ENCODE assay signal across 8 cellular contexts in the genomic region with DNA sequence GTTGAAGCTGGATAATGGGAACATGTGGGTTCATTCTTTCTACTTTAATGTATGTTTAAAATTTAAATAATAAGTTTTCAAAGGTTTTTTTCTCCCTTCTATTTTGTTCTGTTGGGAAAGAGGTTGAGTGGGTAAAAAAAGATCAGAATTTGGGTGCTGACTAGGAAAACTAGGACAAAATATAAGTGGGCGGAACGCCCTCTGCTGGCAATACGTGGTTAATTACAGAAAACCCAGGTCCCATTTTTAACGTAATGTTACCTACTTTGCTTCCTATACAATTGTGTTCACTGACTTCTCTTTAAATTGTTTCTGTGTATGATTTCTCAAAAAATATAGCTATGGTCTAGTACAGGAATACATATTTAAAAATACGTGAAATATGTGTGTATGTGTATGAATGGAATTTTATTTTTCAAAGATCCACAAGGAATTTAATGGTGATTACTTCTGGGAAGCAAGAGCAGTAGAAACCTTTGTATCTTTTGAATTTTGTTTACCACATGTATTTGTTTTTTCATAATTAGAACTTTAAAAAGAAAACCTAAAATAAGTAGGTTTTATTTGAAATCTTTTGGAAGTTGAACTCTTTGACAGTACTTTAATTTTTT. TPM values are rescaled to one million over a fixed set of nuclear protein-coding genes. Genes with fewer than 3 reads are reported as not detected.
DNase-seq lines count a peak whose midpoint lies in the region; ATAC-seq, FAIRE-seq and TF ChIP-seq lines count a peak whose summit lies in the region.

No MANE protein-coding gene starts in this region.

- H3K27me3 Mint-ChIP-seq in activated CD8-positive, alpha-beta memory T cell treated with anti-CD3 and anti-CD28 coated beads, Interleukin-2, amount 10 ng/mL, durations not matched to agents 7 days and 5 days = no peaks in the 10 kb centered on the region
- no peaks in the 10 kb centered on the region for H3K27me3 Mint-ChIP-seq in naive B cell

- 9% methylated on average over 5 of the region's 5 CpGs for WGBS in suprapubic skin

- H4K20me1 ChIP-seq in endothelial cell of umbilical vein (replicated peaks; ENCODE audit: control insufficient read depth, extremely low read depth, insufficient read depth, low read length) = peaks cover 7% of the 10 kb centered on the region

- H3K4me3 ChIP-seq in endothelial cell of umbilical vein (replicated peaks in 1 of 3; ENCODE audit: insufficient read depth in 1 of 3, low read depth in 1 of 3, low read length in 3 of 3) (no peak overlapping the region), suprapubic skin (no peak overlapping the region)

- in situ Hi-C loops in ACHN (cut with HindIII; ENCODE audit: low pct_ligation_motif_present, low pct_unique_long_range_greater_than_20kb, low sequenced_read_pairs) = no loop called here

- ATAC-seq in activated CD8-positive, alpha-beta memory T cell treated with anti-CD3 and anti-CD28 coated beads, Interleukin-2, amount 10 ng/mL, durations not matched to agents 7 days and 5 days = peak; percentile 60
- ATAC-seq in naive B cell (ENCODE audit: low read depth in 2 of 2) (peak; percentile 58 to 66), GM18907 (IDR thresholded peaks at IDR 0.05; ENCODE audit: unreplicated experiment) (no peak)

- no peak for TF ChIP-seq EP300 in suprapubic skin (IDR thresholded peaks at IDR 0.05)

- TF ChIP-seq POLR2A in endothelial cell of umbilical vein (IDR thresholded peaks at IDR 0.05; ENCODE audit: low read depth, low read length) (no peak), suprapubic skin (IDR thresholded peaks at IDR 0.05) (no peak)

- CTCF ChIA-PET in activated CD8-positive, alpha-beta memory T cell treated with anti-CD3 and anti-CD28 coated beads, Interleukin-2, amount 10 ng/mL, durations not matched to agents 7 days and 5 days (lab: Charles Lee) = interaction anchor here (0.9 to 4.5 kb wide), 17 partner anchors 10 to 795 kb away, joined by 3 to 51 read pairs (median 5); partner anchors contain the start of genes ECD, FAM149B1, NUDT13 and P4HA1
- CTCF ChIA-PET in endothelial cell of umbilical vein (lab: Charles Lee) = interaction anchor here (0.9 to 4.6 kb wide), 10 partner anchors 9 to 325 kb away, joined by 3 to 17 read pairs (median 5); partner anchors contain the start of genes ECD, FAM149B1, NUDT13 and P4HA1

- H3K9me3 ChIP-seq in endothelial cell of umbilical vein (replicated peaks; ENCODE audit: control insufficient read depth, insufficient read depth, low read length) = no peaks in the 10 kb centered on the region
- H3K9me3 ChIP-seq in suprapubic skin = no peaks in the 10 kb centered on the region

- no peaks in the 10 kb centered on the region for H3K4me1 ChIP-seq in endothelial cell of umbilical vein (ENCODE audit: control insufficient read depth, extremely low read depth, insufficient read depth, low read length)
- peaks cover 22% of the 10 kb centered on the region for H3K4me1 ChIP-seq in suprapubic skin

- TF ChIP-seq CTCF in GM12873 (IDR thresholded peaks at IDR 0.05; ENCODE audit: insufficient read depth, low read depth, low read length, missing control alignments) (peak; percentile 73), endothelial cell of umbilical vein (IDR thresholded peaks at IDR 0.05; ENCODE audit: extremely low read depth in 1 of 2, insufficient read depth in 1 of 2, low read depth in 1 of 2, low read length in 2 of 2) (peak; percentile 59 to 60), suprapubic skin (IDR thresholded peaks at IDR 0.05) (peak; percentile 46 to 60)

- no TSS peak for BruUV-seq in endothelial cell of umbilical vein (replicated peaks; lab: Mats Ljungman, UMichigan)

- peaks cover 8 to 14% of the 10 kb centered on the region in 2 experiments for H3K36me3 ChIP-seq in endothelial cell of umbilical vein (ENCODE audit: control insufficient read depth in 2 of 2, extremely low read depth in 1 of 2, insufficient read depth in 2 of 2, low read length in 2 of 2)
- H3K36me3 ChIP-seq in suprapubic skin = peaks cover 65% of the 10 kb centered on the region

- H3K4me1 Mint-ChIP-seq in activated CD8-positive, alpha-beta memory T cell treated with anti-CD3 and anti-CD28 coated beads, Interleukin-2, amount 10 ng/mL, durations not matched to agents 7 days and 5 days = peaks cover 33% of the 10 kb centered on the region
- peaks cover 21 to 29% (median 28%) of the 10 kb centered on the region in 3 donors for H3K4me1 Mint-ChIP-seq in naive B cell

- no peak overlapping the region for H3K9ac ChIP-seq in endothelial cell of umbilical vein (replicated peaks; ENCODE audit: extremely low read depth, insufficient read depth, low read length)

- DNase-seq in ACHN (peak; percentile 61), NCI-H446 treated with DMSO at 0.1 percent for 48 hours (lab: John Stamatoyannopoulos, UW) (peak; percentile 18), endothelial cell of umbilical vein (ENCODE audit: low read depth, low spot score) (peak; percentile 65), naive B cell (peak; percentile 50), suprapubic skin (ENCODE audit: low spot score in 2 of 2) (no peak)
- peak; percentile 66 for DNase-seq in activated CD8-positive, alpha-beta memory T cell treated with anti-CD3 and anti-CD28 coated beads, Interleukin-2, amount 10 ng/mL, durations not matched to agents 7 days and 5 days

- H3K79me2 ChIP-seq in endothelial cell of umbilical vein (ENCODE audit: control insufficient read depth, insufficient read depth, low read length) = peaks cover 38% of the 10 kb centered on the region

- H3K27ac Mint-ChIP-seq in activated CD8-positive, alpha-beta memory T cell treated with anti-CD3 and anti-CD28 coated beads, Interleukin-2, amount 10 ng/mL, durations not matched to agents 7 days and 5 days = no peak overlapping the region
- H3K27ac Mint-ChIP-seq in naive B cell = peak overlapping the region in 3 of 6 donors; percentile 19 to 72 (median 32)

- peaks cover 46% of the 10 kb centered on the region for H3K36me3 Mint-ChIP-seq in activated CD8-positive, alpha-beta memory T cell treated with anti-CD3 and anti-CD28 coated beads, Interleukin-2, amount 10 ng/mL, durations not matched to agents 7 days and 5 days
- H3K36me3 Mint-ChIP-seq in naive B cell = peaks cover 12 to 14% of the 10 kb centered on the region in 2 donors

- H3K27ac ChIP-seq in endothelial cell of umbilical vein (ENCODE audit: insufficient read depth, low read depth, low read length) (no peak overlapping the region), suprapubic skin (no peak overlapping the region)

- H2AFZ ChIP-seq in endothelial cell of umbilical vein (ENCODE audit: low read depth, low read length) = no peak overlapping the region

- FAIRE-seq in endothelial cell of umbilical vein (lab: Jason Lieb, UNC) = peak; percentile 81

- POLR2A ChIA-PET in endothelial cell of umbilical vein (lab: Charles Lee) = no interaction called here

- dilution Hi-C loops in endothelial cell of umbilical vein (cut with MboI; ENCODE audit: extremely low pct_ligation_motif_present, low sequenced_read_pairs) = no loop called here

- H3K4me3 Mint-ChIP-seq in activated CD8-positive, alpha-beta memory T cell treated with anti-CD3 and anti-CD28 coated beads, Interleukin-2, amount 10 ng/mL, durations not matched to agents 7 days and 5 days = no peak overlapping the region
- H3K4me3 Mint-ChIP-seq in naive B cell = no peak overlapping the region

- no peak overlapping the region for H3K4me2 ChIP-seq in endothelial cell of umbilical vein (ENCODE audit: insufficient read depth, low read length)

- no peaks in the 10 kb centered on the region for H3K9me3 Mint-ChIP-seq in activated CD8-positive, alpha-beta memory T cell treated with anti-CD3 and anti-CD28 coated beads, Interleukin-2, amount 10 ng/mL, durations not matched to agents 7 days and 5 days (ENCODE audit: low read depth)
- no peaks in the 10 kb centered on the region for H3K9me3 Mint-ChIP-seq in naive B cell

- no peaks in the 10 kb centered on the region for H3K9me1 ChIP-seq in endothelial cell of umbilical vein (replicated peaks; ENCODE audit: control insufficient read depth, extremely low read depth, insufficient read depth, low read length)

- intact Hi-C loops in endothelial cell of umbilical vein (cut with micrococcal nuclease) = loop anchor here (1.0 to 5.0 kb wide), 2 partner anchors 63 to 797 kb away; partner anchors contain the start of gene P4HA1

- H3K27me3 ChIP-seq in endothelial cell of umbilical vein (ENCODE audit: control insufficient read depth in 2 of 2, insufficient read depth in 2 of 2, low read length in 2 of 2) (no peaks in the 10 kb centered on the region), suprapubic skin (no peaks in the 10 kb centered on the region)

RNA-seq across cellular contexts. Expression of gene ECD, which starts 8.7 kb away (rescaled TPM):
- total RNA-seq in activated CD8-positive, alpha-beta memory T cell treated with anti-CD3 and anti-CD28 coated beads, Interleukin-2, amount 10 ng/mL, durations not matched to agents 7 days and 5 days = 10 to 100 TPM; 26.7 to 30.5 TPM
- 32.3 and 36.6 TPM in 2 replicates for total RNA-seq in endothelial cell of umbilical vein
- polyA plus RNA-seq in endothelial cell of umbilical vein = 22.8 and 27.2 TPM in 2 replicates
- 28.3 and 30.4 TPM in 2 replicates for polyA plus RNA-seq in endothelial cell of umbilical vein (2011; cell fraction: cytosol; rRNA removed)
- polyA plus RNA-seq in endothelial cell of umbilical vein (2011; cell fraction: nucleus; rRNA removed) = 38.1 and 44.1 TPM in 2 replicates
- polyA plus RNA-seq in endothelial cell of umbilical vein (2012) = 22.3 and 23.6 TPM in 2 replicates
- 33.9 and 38.9 TPM in 2 replicates for polyA minus RNA-seq in endothelial cell of umbilical vein
- polyA minus RNA-seq in endothelial cell of umbilical vein (2011; cell fraction: cytosol; rRNA and poly(A)+ RNA removed) = 16.0 TPM
- 33.3 and 47.7 TPM in 2 replicates for polyA minus RNA-seq in endothelial cell of umbilical vein (2011; cell fraction: nucleus; rRNA and poly(A)+ RNA removed)
- polyA plus RNA-seq in naive B cell (ENCODE audit: low read depth in 6 of 6) = 10 to 100 TPM; 25.5 to 32.3 (median 28.5) TPM
- 10 to 100 TPM; 32.5 to 43.9 (median 35.1) TPM for total RNA-seq in suprapubic skin

RNA-seq across cellular contexts. Expression of gene FAM149B1, which starts 8.8 kb away (rescaled TPM):
- 10 to 100 TPM; 13.4 to 14.7 TPM for total RNA-seq in activated CD8-positive, alpha-beta memory T cell treated with anti-CD3 and anti-CD28 coated beads, Interleukin-2, amount 10 ng/mL, durations not matched to agents 7 days and 5 days
- 18.9 and 19.5 TPM in 2 replicates for total RNA-seq in endothelial cell of umbilical vein
- polyA plus RNA-seq in endothelial cell of umbilical vein = 23.4 and 26.7 TPM in 2 replicates
- 19.5 and 22.8 TPM in 2 replicates for polyA plus RNA-seq in endothelial cell of umbilical vein (2011; cell fraction: cytosol; rRNA removed)
- polyA plus RNA-seq in endothelial cell of umbilical vein (2011; cell fraction: nucleus; rRNA removed) = 44.4 and 44.8 TPM in 2 replicates
- 13.2 and 15.4 TPM in 2 replicates for polyA plus RNA-seq in endothelial cell of umbilical vein (2012)
- polyA minus RNA-seq in endothelial cell of umbilical vein = 41.4 and 43.6 TPM in 2 replicates
- polyA minus RNA-seq in endothelial cell of umbilical vein (2011; cell fraction: cytosol; rRNA and poly(A)+ RNA removed) = 3.8 TPM
- 21.3 and 21.5 TPM in 2 replicates for polyA minus RNA-seq in endothelial cell of umbilical vein (2011; cell fraction: nucleus; rRNA and poly(A)+ RNA removed)
- polyA plus RNA-seq in naive B cell (ENCODE audit: low read depth in 6 of 6) = 1 to 10 TPM; 5.0 to 6.7 (median 5.8) TPM
- 10 to 100 TPM; 11.0 to 18.9 (median 15.8) TPM for total RNA-seq in suprapubic skin

RNA-seq across cellular contexts. Expression of gene NUDT13, which starts 48.9 kb away (rescaled TPM):
- total RNA-seq in activated CD8-positive, alpha-beta memory T cell treated with anti-CD3 and anti-CD28 coated beads, Interleukin-2, amount 10 ng/mL, durations not matched to agents 7 days and 5 days = 1 to 10 TPM; 1.2 TPM
- 2.3 and 2.6 TPM in 2 replicates for total RNA-seq in endothelial cell of umbilical vein
- 0.92 and 1.6 TPM in 2 replicates for polyA plus RNA-seq in endothelial cell of umbilical vein
- 1.3 and 1.9 TPM in 2 replicates for polyA plus RNA-seq in endothelial cell of umbilical vein (2011; cell fraction: cytosol; rRNA removed)
- polyA plus RNA-seq in endothelial cell of umbilical vein (2011; cell fraction: nucleus; rRNA removed) = 2.9 and 4.5 TPM in 2 replicates
- polyA plus RNA-seq in endothelial cell of umbilical vein (2012) = 2.0 and 2.5 TPM in 2 replicates
- 0.36 and 1.0 TPM in 2 replicates for polyA minus RNA-seq in endothelial cell of umbilical vein
- not detected for polyA minus RNA-seq in endothelial cell of umbilical vein (2011; cell fraction: cytosol; rRNA and poly(A)+ RNA removed)
- 0.53 and 2.4 TPM in 2 replicates for polyA minus RNA-seq in endothelial cell of umbilical vein (2011; cell fraction: nucleus; rRNA and poly(A)+ RNA removed)
- polyA plus RNA-seq in naive B cell (ENCODE audit: low read depth in 6 of 6) = 1 to 10 TPM in 5 of 6 donors, not detected in 1; 1.4 to 2.4 (median 1.8) TPM
- 1 to 10 TPM in 3 of 4 donors, under 1 TPM in 1; 0.86 to 4.2 (median 1.5) TPM for total RNA-seq in suprapubic skin

Comparison
In these comparisons a context has a peak if more than half of its experiments do, and no peak if none do; other contexts are left out.
1. DNase-seq: peak in ACHN (single experiment), NCI-H446 treated with DMSO at 0.1 percent for 48 hours (single experiment), activated CD8-positive, alpha-beta memory T cell treated with anti-CD3 and anti-CD28 coated beads, Interleukin-2, amount 10 ng/mL, durations not matched to agents 7 days and 5 days (single experiment), endothelial cell of umbilical vein (single experiment) and naive B cell (single experiment); none in suprapubic skin (0 of 2).
2. Peak in every context shown above with its lines, with median percentiles within 50 percentile points of each other: CTCF ChIP-seq.